ENCODE assay signal across 27 cellular contexts in the genomic region with DNA sequence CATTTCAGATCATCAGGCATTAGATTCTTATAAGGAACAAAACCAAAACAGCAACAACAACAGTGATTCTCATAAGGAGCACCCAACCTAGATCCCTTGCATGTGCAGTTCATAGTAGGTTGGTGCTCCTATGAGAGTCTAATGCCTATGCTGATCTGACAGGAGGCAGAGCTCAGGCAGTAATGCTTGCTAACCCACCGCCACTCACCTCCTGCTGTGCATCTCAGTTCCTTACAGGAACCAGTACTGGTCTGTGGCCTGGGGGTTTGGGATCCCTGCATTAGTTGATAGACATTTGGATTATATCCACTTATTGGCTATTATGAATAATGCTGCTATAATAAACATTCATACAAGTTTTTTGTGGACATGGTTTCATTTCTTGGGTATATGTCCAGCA.
"Had no signal": no experiment of that assay in that cellular context is flagged by ENCODE, and none has a peak within 500 bp of the region (broad histone marks: within the 10 kb centered on the region; RNA-seq: fewer than 3 reads in every experiment).

No MANE protein-coding gene starts in this region.

- H3K27me3 Mint-ChIP-seq: activated CD4-positive, alpha-beta T cell treated with anti-CD3 and anti-CD28 coated beads, Interleukin-2, amount 10 ng/mL, durations not matched to agents 24 days and 14 days; activated naive CD8-positive, alpha-beta T cell treated with anti-CD3 and anti-CD28 coated beads, Interleukin-2, amount 50 U/mL, for 24 hours had no signal

- H3K27me3 ChIP-seq: ascending aorta, body of pancreas, MG63 had no signal

- H3K9me3 ChIP-seq: body of pancreas had no signal

- FAIRE-seq: bronchial epithelial cell had no signal

- ATAC-seq: activated naive CD4-positive, alpha-beta T cell treated with anti-CD3 and anti-CD28 coated beads, Interleukin-2, amount 50 U/mL, for 72 hours; activated naive CD8-positive, alpha-beta T cell treated with anti-CD3 and anti-CD28 coated beads, Interleukin-2, amount 50 U/mL, for 24 hours; activated T-cell treated with anti-CD3 and anti-CD28 coated beads, Interleukin-2, amount 50 U/mL, for 4 hours; body of pancreas; Panc1; Right ventricle myocardium inferior had no signal

- H3K27ac Mint-ChIP-seq: activated CD4-positive, alpha-beta T cell treated with anti-CD3 and anti-CD28 coated beads, Interleukin-2, amount 10 ng/mL, durations not matched to agents 24 days and 14 days; activated naive CD8-positive, alpha-beta T cell treated with anti-CD3 and anti-CD28 coated beads, Interleukin-2, amount 50 U/mL, for 24 hours had no signal

- H3K4me3 ChIP-seq: ascending aorta, body of pancreas, MG63, SK-N-MC had no signal

- H3K4me3 Mint-ChIP-seq: activated CD4-positive, alpha-beta T cell treated with anti-CD3 and anti-CD28 coated beads, Interleukin-2, amount 10 ng/mL, durations not matched to agents 24 days and 14 days; activated naive CD8-positive, alpha-beta T cell treated with anti-CD3 and anti-CD28 coated beads, Interleukin-2, amount 50 U/mL, for 24 hours; activated T-cell treated with anti-CD3 and anti-CD28 coated beads, Interleukin-2, amount 50 U/mL, for 4 hours had no signal

- DNase-seq: activated CD4-positive, alpha-beta T cell treated with anti-CD3 and anti-CD28 coated beads for 1 hour; activated CD4-positive, alpha-beta T cell treated with anti-CD3 and anti-CD28 coated beads, Interleukin-2, amount 10 ng/mL, durations not matched to agents 24 days and 14 days; activated CD4-positive, alpha-beta T cell treated with anti-CD3 and anti-CD28 coated beads, Interleukin-2, amount 50 U/mL, for 48 hours; activated CD8-positive, alpha-beta memory T cell treated with anti-CD3 and anti-CD28 coated beads for 24 hours; activated effector memory CD4-positive, alpha-beta T cell treated with anti-CD3 and anti-CD28 coated beads, Interleukin-2, amount 50 U/mL, for 16 hours; activated naive CD4-positive, alpha-beta T cell treated with Interleukin-2 at 50 U/mL for 16 hours; activated naive CD8-positive, alpha-beta T cell treated with anti-CD3 and anti-CD28 coated beads, Interleukin-2, amount 50 U/mL, for 24 hours; activated T-cell treated with anti-CD3 and anti-CD28 coated beads, Interleukin-2, amount 50 U/mL, for 4 hours; amniotic stem cell; body of pancreas; central memory CD4-positive, alpha-beta T cell; MG63; NCI-H1105; NCI-H1436; NCI-H1694 treated with DMSO at 0.1 percent for 48 hours; NCI-H2029 treated with DMSO at 0.1 percent for 48 hours; NCI-H510A treated with DMSO at 0.1 percent for 48 hours; NCI-H748 treated with DMSO at 0.1 percent for 48 hours; OCI-M1; RPMI8226; T-helper 1 cell had no signal

- H3K27ac ChIP-seq: ascending aorta, body of pancreas, SK-N-MC had no signal
